ENCODE assay signal across 20 cellular contexts in the genomic region with DNA sequence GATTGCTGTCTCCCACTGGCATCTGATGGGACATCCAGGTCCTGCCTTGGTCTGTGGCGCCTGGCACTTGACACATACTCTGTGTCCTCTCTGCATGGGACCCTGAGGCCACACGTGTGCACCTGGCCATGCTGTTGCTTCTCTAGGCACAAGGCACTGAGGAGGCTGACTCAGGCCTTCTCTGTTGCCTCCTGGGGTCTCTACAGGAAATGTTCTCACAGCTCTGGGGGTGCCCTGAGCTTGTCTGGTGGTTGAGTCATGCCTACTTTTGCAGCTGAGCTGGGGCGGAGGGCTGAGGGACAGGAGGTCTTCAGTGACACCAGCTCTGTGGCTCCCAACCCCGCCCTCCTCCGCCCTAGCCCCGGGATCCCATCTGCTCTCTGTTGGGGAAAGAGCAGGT.
A peak's percentile ranks its signal among the peaks of the same experiment; 100 is the strongest.
DNase-seq lines count a peak whose midpoint lies in the region; ATAC-seq and TF ChIP-seq lines count a peak whose summit lies in the region.
"Had no signal": no experiment of that assay in that cellular context is flagged by ENCODE, and none has a peak within 500 bp of the region (broad histone marks: within the 10 kb centered on the region; RNA-seq: fewer than 3 reads in every experiment).

No MANE protein-coding gene starts in this region.

- H3K36me3 ChIP-seq in KOPT-K1 (ENCODE audit: insufficient read depth, low read length) (no peaks in the 10 kb centered on the region), neuronal stem cell (replicated peaks in 1 of 2; ENCODE audit: control insufficient read depth in 2 of 2, insufficient read depth in 2 of 2, low read length in 2 of 2) (no peaks in the 10 kb centered on the region)

- H2BK15ac ChIP-seq in neuronal stem cell (ENCODE audit: low read length) = peak overlapping the region; percentile 92

- no peak for TF ChIP-seq CTCF in choroid plexus epithelial cell (conservative IDR thresholded peaks at IDR 0.05; ENCODE audit: low read depth, low read length)

- H3K23ac ChIP-seq in neuronal stem cell (ENCODE audit: low read depth, low read length, poor library complexity) = no peak overlapping the region

- H3K4ac ChIP-seq in neuronal stem cell (ENCODE audit: low read length) = no peak overlapping the region

- H3K27ac ChIP-seq in KOPT-K1 (ENCODE audit: low read depth, low read length, poor library complexity, severe bottlenecking) (peak overlapping the region; percentile 56), neuronal stem cell (replicated peaks; ENCODE audit: low read length) (no peak overlapping the region)
- H3K27ac ChIP-seq: 22Rv1, C4-2B, RWPE1 had no signal

- no peak overlapping the region for H2BK5ac ChIP-seq in neuronal stem cell (ENCODE audit: low read length)

- no peak overlapping the region for H3K14ac ChIP-seq in neuronal stem cell (ENCODE audit: low read length)

- H3K9me3 ChIP-seq in KOPT-K1 (ENCODE audit: insufficient read depth, low read length, poor library complexity, severe bottlenecking) (no peaks in the 10 kb centered on the region), neuronal stem cell (replicated peaks in 1 of 2; ENCODE audit: control insufficient read depth in 2 of 2, insufficient read depth in 1 of 2, low read depth in 1 of 2, low read length in 2 of 2) (peaks cover 0 to 8% of the 10 kb centered on the region in 2 donors)

- H3K18ac ChIP-seq in neuronal stem cell (ENCODE audit: low read length) = peak overlapping the region; percentile 74

- peak overlapping the region; percentile 56 for H4K91ac ChIP-seq in neuronal stem cell (ENCODE audit: low read depth, low read length, poor library complexity)

- no peak overlapping the region for H2AFZ ChIP-seq in neuronal stem cell (ENCODE audit: low read length)

- H3K9ac ChIP-seq in neuronal stem cell (ENCODE audit: low read depth, low read length, poor library complexity) = no peak overlapping the region

- H3K79me1 ChIP-seq in neuronal stem cell (ENCODE audit: low read depth, low read length) = no peaks in the 10 kb centered on the region

- H4K8ac ChIP-seq in neuronal stem cell (ENCODE audit: low read depth, low read length) = no peak overlapping the region

- H3K27me3 ChIP-seq in neuronal stem cell (ENCODE audit: control insufficient read depth in 3 of 3, insufficient read depth in 3 of 3, low read depth in 1 of 3, low read length in 3 of 3) = no peaks in the 10 kb centered on the region

- no peak overlapping the region for H3K4me2 ChIP-seq in neuronal stem cell (ENCODE audit: insufficient read depth, low read length, poor library complexity, severe bottlenecking)

- peak; percentile 36 for DNase-seq in NCI-H2171 treated with DMSO at 0.1 percent for 48 hours (lab: John Stamatoyannopoulos, UW)
- no peak for DNase-seq in NCI-H2171 (lab: John Stamatoyannopoulos, UW)
- peak; percentile 35 for DNase-seq in choroid plexus epithelial cell (ENCODE audit: low read depth)
- no peak for DNase-seq in neuronal stem cell (ENCODE audit: low spot score)
- DNase-seq in central memory CD4-positive, alpha-beta T cell = no peak
- DNase-seq in GF-D8 (lab: John Stamatoyannopoulos, UW) = no peak
- DNase-seq: Calu3; CD8-positive, alpha-beta memory T cell; KBM-7; MV-4-11; NCI-H1694; NCI-H2081; NCI-H748 treated with DMSO at 0.1 percent for 48 hours; SIG-M5 had no signal

- peak overlapping the region; percentile 69 for H2AK5ac ChIP-seq in neuronal stem cell (ENCODE audit: low read depth, low read length)

- H3K4me3 ChIP-seq in choroid plexus epithelial cell (ENCODE audit: low read depth, low read length) (no peak overlapping the region), neuronal stem cell (ENCODE audit: low read length in 2 of 2) (no peak overlapping the region)

- peak overlapping the region; percentile 41 for H2BK120ac ChIP-seq in neuronal stem cell (ENCODE audit: low read depth, low read length)

- H2BK12ac ChIP-seq in neuronal stem cell (ENCODE audit: low read length) = no peak overlapping the region

- no CpG with 5 or more reads among the region's 6 CpGs for WGBS in neuronal stem cell (ENCODE audit: extremely low coverage in 2 of 2, insufficient read length in 2 of 2, insufficient replicate concordance in 1 of 2), 2 donors

- ATAC-seq in HG02970 (IDR thresholded peaks at IDR 0.05; ENCODE audit: low FRiP score, unreplicated experiment) = no peak
- ATAC-seq: SK-N-SH treated with all-trans-retinoic acid at 6 μM for 48 hours had no signal

- H3K4me1 ChIP-seq in neuronal stem cell (ENCODE audit: control insufficient read depth in 2 of 2, insufficient read depth in 1 of 2, low read depth in 1 of 2, low read length in 2 of 2) = peaks cover 6 to 16% of the 10 kb centered on the region in 2 donors

Comparison
In these comparisons a context has a peak if more than half of its experiments do, and no peak if none do; other contexts are left out.
1. DNase-seq: peak in NCI-H2171 treated with DMSO at 0.1 percent for 48 hours (single experiment) and choroid plexus epithelial cell (single experiment); none in NCI-H2171 (single experiment), neuronal stem cell (single experiment), central memory CD4-positive, alpha-beta T cell (single experiment) and GF-D8 (single experiment).